8 cellular contexts compared by ENCODE assay signal in genomic region chr9:97221478-97222350, GRCh38.
DNase-seq lines count a peak whose midpoint lies in the region; TF ChIP-seq lines count a peak whose summit lies in the region.
"Not testable (repeated sequence)": the region's sequence is repeated elsewhere in the genome, so short reads cannot be mapped to it uniquely, and the experiment has no call there.

No MANE protein-coding gene starts in this region.

- not testable (repeated sequence) for H3K4me1 Mint-ChIP-seq in brain; glutamatergic neuron (ENCODE audit: low read depth, unreplicated experiment)

- peak overlapping the region; percentile 84 to 86 (median 85) for H3K4me3 Mint-ChIP-seq in brain
- H3K4me3 Mint-ChIP-seq in glutamatergic neuron (ENCODE audit: unreplicated experiment): peak overlapping the region; percentile 93

- POLR2A ChIA-PET in AG04450 (lab: Yijun Ruan, JAX): interaction anchor here (1.1 kb wide), 1 partner anchor 16 kb away, joined by 5 read pairs; no protein-coding TSS in a partner anchor

- not testable (repeated sequence) for TF ChIP-seq CTCF in AG04450 (IDR thresholded peaks at IDR 0.05; ENCODE audit: low read depth, low read length); glutamatergic neuron (IDR thresholded peaks at IDR 0.05; ENCODE audit: partially characterized antibody, unreplicated experiment)
- TF ChIP-seq CTCF in brain (conservative IDR thresholded peaks at IDR 0.05): peak in 1 of 2 experiments; percentile 32

- DNase-seq in AG04450 (ENCODE audit: low read depth, low spot score): peak; percentile 15
- DNase-seq in HK-2 (ENCODE audit: unreplicated experiment): peak; percentile 53
- DNase-seq in NCI-H82 (lab: John Stamatoyannopoulos, UW): peak; percentile 77
- peak; percentile 26 to 29 for DNase-seq in activated CD4-positive, alpha-beta T cell treated with anti-CD3 and anti-CD28 coated beads, Interleukin-2, amount 50 U/mL, for 4 hours
- peak; percentile 79 for DNase-seq in glutamatergic neuron
- peak; percentile 45 to 55 for DNase-seq in stimulated activated CD4-positive, alpha-beta T cell treated with anti-CD3 and anti-CD28 coated beads, Interleukin-2, amount 100 ng/mL, for 48 hours

- H3K9ac ChIP-seq in muscle layer of colon (ENCODE audit: low read length): not testable (repeated sequence)

- not testable (repeated sequence) for H3K9me3 Mint-ChIP-seq in brain; glutamatergic neuron (ENCODE audit: unreplicated experiment)

- peaks cover 18% of the 10 kb centered on the region for H3K27me3 ChIP-seq in AG04450 (ENCODE audit: control insufficient read depth, insufficient read depth, low read length)
- peaks cover 31 to 38% of the 10 kb centered on the region in 2 donors for H3K27me3 ChIP-seq in muscle layer of colon (ENCODE audit: control insufficient read depth in 1 of 2, insufficient read depth in 2 of 2, low read length in 2 of 2)

- H3K27ac Mint-ChIP-seq in brain: peak overlapping the region in 1 of 5 experiments; percentile 19
- not testable (repeated sequence) for H3K27ac Mint-ChIP-seq in glutamatergic neuron (ENCODE audit: unreplicated experiment)

- peaks cover 76% of the 10 kb centered on the region for H3K27me3 Mint-ChIP-seq in brain
- H3K27me3 Mint-ChIP-seq in glutamatergic neuron (ENCODE audit: unreplicated experiment): peaks cover 16% of the 10 kb centered on the region

- H3K9me3 ChIP-seq in AG04450 (ENCODE audit: control insufficient read depth, insufficient read depth, low read length); muscle layer of colon (ENCODE audit: low read length): not testable (repeated sequence)

- CTCF ChIA-PET in AG04450 (lab: Charles Lee): interaction anchor here (1.4 kb wide), 1 partner anchor 365 kb away, joined by 7 read pairs; no protein-coding TSS in a partner anchor

- H3K27ac ChIP-seq in AG04450 (ENCODE audit: low read depth, low read length); muscle layer of colon (ENCODE audit: low read depth, low read length): not testable (repeated sequence)

- not testable (repeated sequence) for H3K4me1 ChIP-seq in muscle layer of colon (ENCODE audit: insufficient read depth, low read length)

- not testable (repeated sequence) for H3K36me3 ChIP-seq in muscle layer of colon (ENCODE audit: insufficient read depth, low read length)

- H3K36me3 Mint-ChIP-seq in brain; glutamatergic neuron (ENCODE audit: unreplicated experiment): not testable (repeated sequence)

- H3K4me3 ChIP-seq in AG04450 (ENCODE audit: low read depth, low read length): peak overlapping the region; percentile 37; the same call in 1 of the 2 replicates
- peak overlapping the region; percentile 18 to 32 for H3K4me3 ChIP-seq in muscle layer of colon (ENCODE audit: low read depth in 1 of 2, low read length in 2 of 2)

Comparison
In these comparisons a context has a peak if more than half of its experiments do, and no peak if none do; other contexts are left out.
1. DNase-seq: peak in every context shown above with its lines; median percentile 79 in glutamatergic neuron; 77 in NCI-H82; 53 in HK-2; 50 in stimulated activated CD4-positive, alpha-beta T cell treated with anti-CD3 and anti-CD28 coated beads, Interleukin-2, amount 100 ng/mL, for 48 hours; 28 in activated CD4-positive, alpha-beta T cell treated with anti-CD3 and anti-CD28 coated beads, Interleukin-2, amount 50 U/mL, for 4 hours; 15 in AG04450.